Comparison of ENCODE assay signal across 8 cellular contexts in genomic region chr3:134600685-134601502, GRCh38. TPM values are rescaled to one million over a fixed set of nuclear protein-coding genes. Genes with fewer than 3 reads are reported as not detected.
DNase-seq lines count a peak whose midpoint lies in the region; ATAC-seq and TF ChIP-seq lines count a peak whose summit lies in the region.

No MANE protein-coding gene starts in this region.

- intact Hi-C loops in cardiac septum (cut with DNase I), result loop anchor here (2.0 to 5.0 kb wide), 2 partner anchors 154 to 1296 kb away; no protein-coding TSS in a partner anchor

- H3K4me3 ChIP-seq in LNCaP clone FGC (ENCODE audit: low read depth, low read length), result no peak overlapping the region

- no peaks in the 10 kb centered on the region for H3K9me3 Mint-ChIP-seq in activated naive CD4-positive, alpha-beta T cell treated with anti-CD3 and anti-CD28 coated beads, Interleukin-2, amount 50 U/mL, for 72 hours

- ATAC-seq in GM21529 (IDR thresholded peaks at IDR 0.05; ENCODE audit: unreplicated experiment) (peak; percentile 79), GM18520 (IDR thresholded peaks at IDR 0.05; ENCODE audit: unreplicated experiment) (no peak)
- peak; percentile 73 to 83 for ATAC-seq in activated naive CD4-positive, alpha-beta T cell treated with anti-CD3 and anti-CD28 coated beads, Interleukin-2, amount 50 U/mL, for 72 hours

- peak; percentile 93 for TF ChIP-seq CTCF in LNCaP clone FGC (IDR thresholded peaks at IDR 0.05; ENCODE audit: control insufficient read depth, extremely low read depth, insufficient read depth)

- H3K27ac Mint-ChIP-seq in activated naive CD4-positive, alpha-beta T cell treated with anti-CD3 and anti-CD28 coated beads, Interleukin-2, amount 50 U/mL, for 72 hours, result no peak overlapping the region

- H3K36me3 Mint-ChIP-seq in activated naive CD4-positive, alpha-beta T cell treated with anti-CD3 and anti-CD28 coated beads, Interleukin-2, amount 50 U/mL, for 72 hours, result no peaks in the 10 kb centered on the region

- peak; percentile 52 for DNase-seq in DMS114 treated with DMSO at 0.1 percent for 48 hours (lab: John Stamatoyannopoulos, UW; ENCODE audit: unreplicated experiment)
- DNase-seq in LNCaP clone FGC (ENCODE audit: low read depth), result no peak
- peak; percentile 69 for DNase-seq in SK-N-DZ (ENCODE audit: low spot score)
- DNase-seq in activated naive CD4-positive, alpha-beta T cell treated with anti-CD3 and anti-CD28 coated beads, Interleukin-2, amount 50 U/mL, for 72 hours (ENCODE audit: low spot score in 2 of 2), result peak in 1 of 2 donors; percentile 79
- DNase-seq in cardiac septum (ENCODE audit: low spot score), result peak; percentile 88
- peak; percentile 62 for DNase-seq in putamen (ENCODE audit: low spot score)

RNA-seq across cellular contexts. Expression of gene KY, which starts 49.9 kb away (rescaled TPM):
- polyA plus RNA-seq in SK-N-DZ (2014; cell fraction: cytosol; rRNA removed), result 0.40 TPM in 1 of 2 replicates, not detected in the other
- 0.64 and 0.65 TPM in 2 replicates for polyA plus RNA-seq in SK-N-DZ (2014; cell fraction: nucleus; rRNA removed)
- total RNA-seq in activated naive CD4-positive, alpha-beta T cell treated with anti-CD3 and anti-CD28 coated beads, Interleukin-2, amount 50 U/mL, for 72 hours, result not detected
- 3.9 TPM for total RNA-seq in cardiac septum
